In genomic region chr11:8937659-8938058, GRCh38 we compare ENCODE assay signal across 2 cellular contexts.
TF ChIP-seq lines count a peak whose summit lies in the region.

No MANE protein-coding gene starts in this region.

TF ChIP-seq in GM12878, 131 proteins besides CTCF, POLR2A, EP300 and RAD21:
- TF ChIP-seq, protein P1, sequence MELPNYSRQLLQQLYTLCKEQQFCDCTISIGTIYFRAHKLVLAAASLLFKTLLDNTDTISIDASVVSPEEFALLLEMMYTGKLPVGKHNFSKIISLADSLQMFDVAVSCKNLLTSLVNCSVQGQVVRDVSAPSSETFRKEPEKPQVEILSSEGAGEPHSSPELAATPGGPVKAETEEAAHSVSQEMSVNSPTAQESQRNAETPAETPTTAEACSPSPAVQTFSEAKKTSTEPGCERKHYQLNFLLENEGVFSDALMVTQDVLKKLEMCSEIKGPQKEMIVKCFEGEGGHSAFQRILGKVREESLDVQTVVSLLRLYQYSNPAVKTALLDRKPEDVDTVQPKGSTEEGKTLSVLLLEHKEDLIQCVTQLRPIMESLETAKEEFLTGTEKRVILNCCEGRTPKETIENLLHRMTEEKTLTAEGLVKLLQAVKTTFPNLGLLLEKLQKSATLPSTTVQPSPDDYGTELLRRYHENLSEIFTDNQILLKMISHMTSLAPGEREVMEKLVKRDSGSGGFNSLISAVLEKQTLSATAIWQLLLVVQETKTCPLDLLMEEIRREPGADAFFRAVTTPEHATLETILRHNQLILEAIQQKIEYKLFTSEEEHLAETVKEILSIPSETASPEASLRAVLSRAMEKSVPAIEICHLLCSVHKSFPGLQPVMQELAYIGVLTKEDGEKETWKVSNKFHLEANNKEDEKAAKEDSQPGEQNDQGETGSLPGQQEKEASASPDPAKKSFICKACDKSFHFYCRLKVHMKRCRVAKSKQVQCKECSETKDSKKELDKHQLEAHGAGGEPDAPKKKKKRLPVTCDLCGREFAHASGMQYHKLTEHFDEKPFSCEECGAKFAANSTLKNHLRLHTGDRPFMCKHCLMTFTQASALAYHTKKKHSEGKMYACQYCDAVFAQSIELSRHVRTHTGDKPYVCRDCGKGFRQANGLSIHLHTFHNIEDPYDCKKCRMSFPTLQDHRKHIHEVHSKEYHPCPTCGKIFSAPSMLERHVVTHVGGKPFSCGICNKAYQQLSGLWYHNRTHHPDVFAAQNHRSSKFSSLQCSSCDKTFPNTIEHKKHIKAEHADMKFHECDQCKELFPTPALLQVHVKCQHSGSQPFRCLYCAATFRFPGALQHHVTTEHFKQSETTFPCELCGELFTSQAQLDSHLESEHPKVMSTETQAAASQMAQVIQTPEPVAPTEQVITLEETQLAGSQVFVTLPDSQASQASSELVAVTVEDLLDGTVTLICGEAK (IDR thresholded peaks at IDR 0.05; ENCODE audit: borderline replicate concordance) = no peak
- TF ChIP-seq E2F4 (IDR thresholded peaks at IDR 0.05; ENCODE audit: low read depth, low read length) = no peak
- 0 out of 2 replicates have a peak, but pooled peaks have one; percentile 0 for TF ChIP-seq CREB1 (IDR thresholded peaks at IDR 0.05; ENCODE audit: low read depth)

TF ChIP-seq in H1, 55 proteins besides CTCF, POLR2A, EP300 and RAD21:
- TF ChIP-seq, protein P2, sequence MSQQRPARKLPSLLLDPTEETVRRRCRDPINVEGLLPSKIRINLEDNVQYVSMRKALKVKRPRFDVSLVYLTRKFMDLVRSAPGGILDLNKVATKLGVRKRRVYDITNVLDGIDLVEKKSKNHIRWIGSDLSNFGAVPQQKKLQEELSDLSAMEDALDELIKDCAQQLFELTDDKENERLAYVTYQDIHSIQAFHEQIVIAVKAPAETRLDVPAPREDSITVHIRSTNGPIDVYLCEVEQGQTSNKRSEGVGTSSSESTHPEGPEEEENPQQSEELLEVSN (IDR thresholded peaks at IDR 0.05) = peak; percentile 62; the same call in 1 of the 2 replicates
- no peak for TF ChIP-seq EGR1 (IDR thresholded peaks at IDR 0.05; ENCODE audit: borderline replicate concordance, low read depth, low read length)
- no peak for TF ChIP-seq KDM1A (IDR thresholded peaks at IDR 0.05; ENCODE audit: borderline replicate concordance, low read length)
- TF ChIP-seq TAF7 (optimal IDR thresholded peaks at IDR 0.05; ENCODE audit: borderline replicate concordance, low read depth, low read length) = no peak
- TF ChIP-seq TBP (IDR thresholded peaks at IDR 0.05; ENCODE audit: low read depth, low read length) = no peak
- TF ChIP-seq KDM5A (IDR thresholded peaks at IDR 0.05; ENCODE audit: low read length) = no peak
